Comparison of ENCODE assay signal across 1 cellular context in genomic region chr2:113219889-113220641, GRCh38.
TF ChIP-seq lines count a peak whose summit lies in the region.

No MANE protein-coding gene starts in this region.

TF ChIP-seq in HepG2, 621 proteins besides CTCF, POLR2A, EP300 and RAD21 (continued from another document and continues in another):
- TF ChIP-seq SKI (IDR thresholded peaks at IDR 0.05; ENCODE audit: partially characterized antibody): no peak
- TF ChIP-seq TBX2 (CRISPR knock-in tag; IDR thresholded peaks at IDR 0.05; ENCODE audit: borderline replicate concordance): peak; percentile 85; the same call in 1 of the 2 replicates
- TF ChIP-seq ZNF275 (CRISPR knock-in tag; IDR thresholded peaks at IDR 0.05; ENCODE audit: borderline replicate concordance): 0 out of 2 replicates have a peak, but pooled peaks have one; percentile 47
- no peak for TF ChIP-seq ZBED4 (CRISPR knock-in tag; IDR thresholded peaks at IDR 0.05; ENCODE audit: borderline replicate concordance)
- peak; percentile 92 for TF ChIP-seq SAP130 (CRISPR knock-in tag; IDR thresholded peaks at IDR 0.05; ENCODE audit: low read depth)
- TF ChIP-seq ELF1 (CRISPR knock-in tag; IDR thresholded peaks at IDR 0.05): peak; percentile 93
- TF ChIP-seq ZNF691 (CRISPR knock-in tag; IDR thresholded peaks at IDR 0.05; ENCODE audit: borderline replicate concordance, low read depth): peak; percentile 66; the same call in 1 of the 2 replicates
- TF ChIP-seq ZNF770 (CRISPR knock-in tag; IDR thresholded peaks at IDR 0.05): peak; percentile 94
- peak; percentile 62; the same call in 1 of the 2 replicates for TF ChIP-seq ZNF317 (CRISPR knock-in tag; IDR thresholded peaks at IDR 0.05)
- TF ChIP-seq ZNF232 (CRISPR knock-in tag; IDR thresholded peaks at IDR 0.05; ENCODE audit: borderline replicate concordance): 0 out of 2 replicates have a peak, but pooled peaks have one; percentile 52
- peak; percentile 64; the same call in 1 of the 2 replicates for TF ChIP-seq GATA4 (IDR thresholded peaks at IDR 0.05; ENCODE audit: borderline replicate concordance, low read depth)
- 0 out of 2 replicates have a peak, but pooled peaks have one; percentile 6 for TF ChIP-seq HCFC1 (IDR thresholded peaks at IDR 0.05; ENCODE audit: low read depth, low read length)
- TF ChIP-seq KDM6A (CRISPR knock-in tag; IDR thresholded peaks at IDR 0.05; ENCODE audit: low read depth): peak; percentile 27; the same call in 1 of the 2 replicates
- peak; percentile 86 for TF ChIP-seq ZMYM3 (CRISPR knock-in tag; IDR thresholded peaks at IDR 0.05)
- TF ChIP-seq UBTF (CRISPR knock-in tag; IDR thresholded peaks at IDR 0.05): peak; percentile 67
- TF ChIP-seq SMARCE1 (IDR thresholded peaks at IDR 0.05; ENCODE audit: borderline replicate concordance): no peak
- TF ChIP-seq DNMT3B (CRISPR knock-in tag; conservative IDR thresholded peaks at IDR 0.05): no peak
- TF ChIP-seq FOXK1 (CRISPR knock-in tag; IDR thresholded peaks at IDR 0.05; ENCODE audit: borderline replicate concordance, low read depth): peak; percentile 39; the same call in 1 of the 2 replicates
- TF ChIP-seq HNF4G (IDR thresholded peaks at IDR 0.05; ENCODE audit: borderline replicate concordance, low read depth, low read length): 0 out of 2 replicates have a peak, but pooled peaks have one; percentile 47
- TF ChIP-seq HNF4G (CRISPR knock-in tag; IDR thresholded peaks at IDR 0.05; ENCODE audit: borderline replicate concordance, low read depth): no peak
- TF ChIP-seq ISX (CRISPR knock-in tag; conservative IDR thresholded peaks at IDR 0.05): no peak
- no peak for TF ChIP-seq ZNF775 (CRISPR knock-in tag; IDR thresholded peaks at IDR 0.05; ENCODE audit: borderline replicate concordance)
- TF ChIP-seq NAIF1 (CRISPR knock-in tag; IDR thresholded peaks at IDR 0.05; ENCODE audit: borderline replicate concordance): 0 out of 2 replicates have a peak, but pooled peaks have one; percentile 53
- TF ChIP-seq TGIF2 (CRISPR knock-in tag; IDR thresholded peaks at IDR 0.05): no peak
- TF ChIP-seq GMEB1 (CRISPR knock-in tag; IDR thresholded peaks at IDR 0.05; ENCODE audit: borderline replicate concordance): no peak
- TF ChIP-seq SNAPC2 (CRISPR knock-in tag; IDR thresholded peaks at IDR 0.05): 0 out of 2 replicates have a peak, but pooled peaks have one; percentile 44
- TF ChIP-seq ZMAT3 (CRISPR knock-in tag; conservative IDR thresholded peaks at IDR 0.05): 0 out of 2 replicates have a peak, but pooled peaks have one; percentile 49
- peak; percentile 67 for TF ChIP-seq HNRNPH1 (optimal IDR thresholded peaks at IDR 0.05; ENCODE audit: low read depth, low read length)
- TF ChIP-seq BRD4 (CRISPR knock-in tag; IDR thresholded peaks at IDR 0.05): peak; percentile 92; the same call in 1 of the 2 replicates
- no peak for TF ChIP-seq GLI4 (CRISPR knock-in tag; IDR thresholded peaks at IDR 0.05; ENCODE audit: borderline replicate concordance)
- peak; percentile 99 for TF ChIP-seq ZSCAN25 (CRISPR knock-in tag; IDR thresholded peaks at IDR 0.05)
- TF ChIP-seq ZNF605 (CRISPR knock-in tag; IDR thresholded peaks at IDR 0.05): peak; percentile 46; the same call in 1 of the 2 replicates
- TF ChIP-seq ZNF343 (CRISPR knock-in tag; IDR thresholded peaks at IDR 0.05): no peak
- peak; percentile 59; the same call in 1 of the 2 replicates for TF ChIP-seq MYC (CRISPR knock-in tag; IDR thresholded peaks at IDR 0.05; ENCODE audit: borderline replicate concordance)
- TF ChIP-seq ZNF574 (CRISPR knock-in tag; IDR thresholded peaks at IDR 0.05): peak; percentile 65
- peak; percentile 61; the same call in 1 of the 2 replicates for TF ChIP-seq ZNF557 (CRISPR knock-in tag; IDR thresholded peaks at IDR 0.05)
- peak; percentile 22; the same call in 1 of the 2 replicates for TF ChIP-seq HBP1 (CRISPR knock-in tag; IDR thresholded peaks at IDR 0.05; ENCODE audit: low read depth)
- TF ChIP-seq SATB2 (CRISPR knock-in tag; IDR thresholded peaks at IDR 0.05): no peak
- TF ChIP-seq KAT8 (CRISPR knock-in tag; IDR thresholded peaks at IDR 0.05): peak; percentile 83
- 0 out of 2 replicates have a peak, but pooled peaks have one; percentile 65 for TF ChIP-seq ZNF414 (CRISPR knock-in tag; IDR thresholded peaks at IDR 0.05)
- no peak for TF ChIP-seq CBX1 (IDR thresholded peaks at IDR 0.05; ENCODE audit: low read depth)
- TF ChIP-seq SP2 (CRISPR knock-in tag; IDR thresholded peaks at IDR 0.05): no peak
